In the genomic region with DNA sequence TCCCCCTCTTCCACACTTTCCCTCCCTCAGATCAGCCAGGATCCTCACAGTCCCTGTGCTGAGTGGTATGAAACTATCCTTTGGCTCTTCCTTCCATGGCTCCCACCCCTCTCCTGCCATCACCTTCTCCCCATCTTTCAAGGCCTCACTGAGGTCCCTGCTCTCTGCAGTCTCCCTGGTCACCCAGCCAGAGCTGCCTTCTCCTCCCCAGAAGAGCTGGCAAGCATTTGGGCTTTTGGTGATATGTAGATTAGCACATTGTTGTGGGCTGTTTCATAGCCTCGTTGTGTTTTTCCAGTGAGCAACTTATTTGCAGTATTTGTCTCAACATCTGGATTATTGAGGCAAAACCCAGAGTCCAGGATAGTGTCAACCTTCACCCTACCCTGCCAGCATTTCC, we compare ENCODE assay signal across 11 cellular contexts. TPM values are rescaled to one million over a fixed set of nuclear protein-coding genes. Genes with fewer than 3 reads are reported as not detected.
DNase-seq lines count a peak whose midpoint lies in the region; ATAC-seq and TF ChIP-seq lines count a peak whose summit lies in the region.
"Had no signal": no experiment of that assay in that cellular context is flagged by ENCODE, and none has a peak within 500 bp of the region (broad histone marks: within the 10 kb centered on the region; RNA-seq: fewer than 3 reads in every experiment).

No MANE protein-coding gene starts in this region.

- H3K27ac Mint-ChIP-seq in activated CD4-positive, alpha-beta T cell treated with anti-CD3 and anti-CD28 coated beads, Interleukin-2, amount 10 ng/mL, durations not matched to agents 24 days and 14 days, result peak overlapping the region; percentile 94
- no peak overlapping the region for H3K27ac Mint-ChIP-seq in memory B cell

- no peak overlapping the region for H3K27ac ChIP-seq in brain microvascular endothelial cell
- peak overlapping the region; percentile 86 for H3K27ac ChIP-seq in temporal lobe (ENCODE audit: low read depth, low read length)
- H3K27ac ChIP-seq: HL-60 had no signal

- peak overlapping the region; percentile 100 for H3K4me3 Mint-ChIP-seq in activated CD4-positive, alpha-beta T cell treated with anti-CD3 and anti-CD28 coated beads, Interleukin-2, amount 10 ng/mL, durations not matched to agents 24 days and 14 days
- peak overlapping the region; percentile 3 for H3K4me3 Mint-ChIP-seq in memory B cell

- intact Hi-C loops in activated CD4-positive, alpha-beta T cell treated with anti-CD3 and anti-CD28 coated beads, Interleukin-2, amount 10 ng/mL, durations not matched to agents 24 days and 14 days (cut with micrococcal nuclease), result no loop called here

- H3K36me3 Mint-ChIP-seq in activated CD4-positive, alpha-beta T cell treated with anti-CD3 and anti-CD28 coated beads, Interleukin-2, amount 10 ng/mL, durations not matched to agents 24 days and 14 days (ENCODE audit: low read depth), result peaks cover 59% of the 10 kb centered on the region
- H3K36me3 Mint-ChIP-seq in memory B cell, result peaks cover 2% of the 10 kb centered on the region

- ATAC-seq in memory B cell (ENCODE audit: low read depth), result no peak
- ATAC-seq in HG03039 (IDR thresholded peaks at IDR 0.05; ENCODE audit: unreplicated experiment), result no peak
- no peak for ATAC-seq in GM21576 (IDR thresholded peaks at IDR 0.05; ENCODE audit: unreplicated experiment)

- no peak for TF ChIP-seq CTCF in brain microvascular endothelial cell (IDR thresholded peaks at IDR 0.05; ENCODE audit: low read depth, low read length, missing control alignments)

- peaks cover 10% of the 10 kb centered on the region for H3K36me3 ChIP-seq in brain microvascular endothelial cell (replicated peaks)

- H3K27me3 Mint-ChIP-seq in activated CD4-positive, alpha-beta T cell treated with anti-CD3 and anti-CD28 coated beads, Interleukin-2, amount 10 ng/mL, durations not matched to agents 24 days and 14 days, result no peaks in the 10 kb centered on the region
- H3K27me3 Mint-ChIP-seq in memory B cell, result peaks cover 17% of the 10 kb centered on the region

- no peak for DNase-seq in activated CD4-positive, alpha-beta T cell treated with anti-CD3 and anti-CD28 coated beads, Interleukin-2, amount 10 ng/mL, durations not matched to agents 24 days and 14 days
- DNase-seq in activated CD4-positive, alpha-beta T cell treated with anti-CD3 and anti-CD28 coated beads for 1 hour, result no peak
- DNase-seq in brain microvascular endothelial cell (no peak), memory B cell (ENCODE audit: low spot score in 2 of 2) (no peak), NCI-H1436 (lab: John Stamatoyannopoulos, UW) (no peak)
- DNase-seq: BE2C, glutamatergic neuron had no signal

- in situ Hi-C loops in brain microvascular endothelial cell (cut with HindIII; ENCODE audit: low pct_ligation_motif_present, low sequenced_read_pairs), result no loop called here

- H3K4me3 ChIP-seq in brain microvascular endothelial cell (ENCODE audit: low read depth, low read length), result peak overlapping the region; percentile 12

- H3K4me1 Mint-ChIP-seq in activated CD4-positive, alpha-beta T cell treated with anti-CD3 and anti-CD28 coated beads, Interleukin-2, amount 10 ng/mL, durations not matched to agents 24 days and 14 days, result peaks cover 82% of the 10 kb centered on the region
- peaks cover 17% of the 10 kb centered on the region for H3K4me1 Mint-ChIP-seq in memory B cell

- H3K9me3 Mint-ChIP-seq in activated CD4-positive, alpha-beta T cell treated with anti-CD3 and anti-CD28 coated beads, Interleukin-2, amount 10 ng/mL, durations not matched to agents 24 days and 14 days, result no peaks in the 10 kb centered on the region
- H3K9me3 Mint-ChIP-seq in memory B cell, result no peaks in the 10 kb centered on the region

- no peaks in the 10 kb centered on the region for H3K27me3 ChIP-seq in brain microvascular endothelial cell (replicated peaks)
- H3K27me3 ChIP-seq: BE2C had no signal

RNA-seq across cellular contexts. Expression of a gene that starts 2.2 kb away (rescaled TPM):
- total RNA-seq in activated CD4-positive, alpha-beta T cell treated with anti-CD3 and anti-CD28 coated beads, Interleukin-2, amount 10 ng/mL, durations not matched to agents 24 days and 14 days, result 190 and 193 TPM in 2 replicates
- 1.7 TPM for total RNA-seq in temporal lobe

Comparison
In these comparisons a context has a peak if more than half of its experiments do, and no peak if none do; other contexts are left out.
1. RNA of a gene that starts 2.2 kb away (total RNA-seq): 190 to 193 TPM in activated CD4-positive, alpha-beta T cell treated with anti-CD3 and anti-CD28 coated beads, Interleukin-2, amount 10 ng/mL, durations not matched to agents 24 days and 14 days; 1.7 TPM in temporal lobe (single experiment); every median in the first group is over 10 times any median in the second.